In the genomic region with DNA sequence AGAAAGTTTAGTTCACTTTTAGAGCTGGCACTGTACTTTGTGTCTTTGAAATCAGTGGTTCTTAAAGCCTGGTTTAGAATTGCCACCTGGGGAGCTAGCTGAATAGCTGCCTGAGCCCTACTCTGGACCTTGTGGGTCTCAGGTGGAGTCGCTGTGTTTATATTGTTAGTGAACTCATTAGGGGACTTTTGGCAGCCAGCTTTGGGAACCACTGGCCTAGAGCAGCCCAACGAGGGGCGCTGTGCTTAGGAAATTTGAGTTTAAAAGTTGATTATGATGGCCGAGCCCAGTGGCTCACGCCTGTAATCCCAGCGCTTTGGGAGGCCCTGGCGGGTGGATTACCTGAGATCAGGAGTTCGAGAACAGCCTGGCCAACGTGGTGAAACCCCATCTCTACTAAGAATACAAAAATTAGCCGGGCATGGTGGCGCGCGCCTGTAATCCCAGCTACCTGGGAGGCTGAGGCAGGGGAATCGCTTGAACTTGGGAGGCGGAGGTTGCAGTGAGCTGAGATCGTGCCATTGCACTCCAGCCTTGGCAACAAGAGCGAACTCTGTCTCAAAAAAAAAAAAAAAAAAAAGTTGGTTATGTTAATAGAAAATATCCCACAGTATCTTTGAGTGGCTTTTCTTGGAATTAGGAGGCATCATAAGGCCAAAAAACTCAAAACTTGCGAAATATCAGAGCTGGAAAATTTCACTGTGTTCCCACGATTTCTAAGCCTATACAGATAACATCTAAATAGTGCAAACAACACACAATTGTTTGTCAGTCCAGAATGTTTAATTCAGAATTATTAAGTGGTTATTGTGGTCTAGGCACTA, we compare ENCODE assay signal across 8 cellular contexts. TPM values are rescaled to one million over a fixed set of nuclear protein-coding genes. Genes with fewer than 3 reads are reported as not detected.
DNase-seq lines count a peak whose midpoint lies in the region; ATAC-seq and TF ChIP-seq lines count a peak whose summit lies in the region.

No MANE protein-coding gene starts in this region.

- no peak for TF ChIP-seq CTCF in AG09309 (IDR thresholded peaks at IDR 0.05; ENCODE audit: control insufficient read depth, insufficient read depth, low read depth, low read length, missing control alignments)

- H3K27ac Mint-ChIP-seq in activated T-helper 1 cell treated with anti-CD3 and anti-CD28 coated beads, Interleukin-12 subunit alpha, Interleukin-12 subunit beta, Interleukin-2, Interleukin-4 antibody, amounts not matched to agents 30 ng/mL and 10 ng/mL and 1 ng/mL, durations not matched to agents 14 hours and 24 hours and 36 hours, result peak overlapping the region; percentile 99

- DNase-seq in AG09309 (ENCODE audit: low read depth) (no peak), GM19240 (ENCODE audit: insufficient read length, low spot score) (peak; percentile 1), iPS DF 6.9 (ENCODE audit: low read depth, low spot score) (no peak), head of caudate nucleus (no peak), AG08396 (ENCODE audit: low spot score) (no peak)
- no peak for DNase-seq in activated T-helper 1 cell treated with anti-CD3 and anti-CD28 coated beads, Interleukin-12 subunit alpha, Interleukin-12 subunit beta, Interleukin-2, Interleukin-4 antibody, amounts not matched to agents 30 ng/mL and 10 ng/mL and 1 ng/mL, durations not matched to agents 14 hours and 24 hours and 36 hours (ENCODE audit: low spot score)
- DNase-seq in stimulated activated CD4-positive, alpha-beta T cell treated with anti-CD3 and anti-CD28 coated beads, Interleukin-4, amount 100 ng/mL, for 24 hours, result peak; percentile 5

- H3K9me3 Mint-ChIP-seq in activated T-helper 1 cell treated with anti-CD3 and anti-CD28 coated beads, Interleukin-12 subunit alpha, Interleukin-12 subunit beta, Interleukin-2, Interleukin-4 antibody, amounts not matched to agents 30 ng/mL and 10 ng/mL and 1 ng/mL, durations not matched to agents 14 hours and 24 hours and 36 hours, result peaks cover 6% of the 10 kb centered on the region

- H3K27me3 ChIP-seq in iPS DF 6.9 (ENCODE audit: control insufficient read depth, insufficient read depth, low read length), result no peaks in the 10 kb centered on the region

- peak overlapping the region; percentile 53 for H3K4me3 ChIP-seq in AG09309 (ENCODE audit: control insufficient read depth, low read depth, low read length)
- peak overlapping the region; percentile 85; the same call in 1 of the 2 replicates for H3K4me3 ChIP-seq in iPS DF 6.9 (ENCODE audit: low read length)

- no peaks in the 10 kb centered on the region for H3K36me3 ChIP-seq in iPS DF 6.9 (ENCODE audit: control insufficient read depth, insufficient read depth, low read length)

- no peaks in the 10 kb centered on the region for H3K9me3 ChIP-seq in iPS DF 6.9 (ENCODE audit: control insufficient read depth, insufficient read depth, low read length)

- WGBS in iPS DF 6.9 (ENCODE audit: insufficient coverage, insufficient read length), result no CpG with 5 or more reads among the region's 19 CpGs

- H3K27me3 Mint-ChIP-seq in activated T-helper 1 cell treated with anti-CD3 and anti-CD28 coated beads, Interleukin-12 subunit alpha, Interleukin-12 subunit beta, Interleukin-2, Interleukin-4 antibody, amounts not matched to agents 30 ng/mL and 10 ng/mL and 1 ng/mL, durations not matched to agents 14 hours and 24 hours and 36 hours (ENCODE audit: insufficient read depth), result no peaks in the 10 kb centered on the region

- H3K4me1 Mint-ChIP-seq in activated T-helper 1 cell treated with anti-CD3 and anti-CD28 coated beads, Interleukin-12 subunit alpha, Interleukin-12 subunit beta, Interleukin-2, Interleukin-4 antibody, amounts not matched to agents 30 ng/mL and 10 ng/mL and 1 ng/mL, durations not matched to agents 14 hours and 24 hours and 36 hours (ENCODE audit: low read depth), result peaks cover 36% of the 10 kb centered on the region

- no peak overlapping the region for H3K27ac ChIP-seq in iPS DF 6.9 (ENCODE audit: low read length)

- ATAC-seq in HG03342 (IDR thresholded peaks at IDR 0.05; ENCODE audit: unreplicated experiment), result peak; percentile 3

- peak overlapping the region; percentile 95 for H3K4me3 Mint-ChIP-seq in activated T-helper 1 cell treated with anti-CD3 and anti-CD28 coated beads, Interleukin-12 subunit alpha, Interleukin-12 subunit beta, Interleukin-2, Interleukin-4 antibody, amounts not matched to agents 30 ng/mL and 10 ng/mL and 1 ng/mL, durations not matched to agents 14 hours and 24 hours and 36 hours

- H3K4me1 ChIP-seq in iPS DF 6.9 (ENCODE audit: control insufficient read depth, insufficient read depth, low read length), result peaks cover 1% of the 10 kb centered on the region; the same call in 1 of the 2 replicates

- intact Hi-C loops in activated T-helper 1 cell treated with anti-CD3 and anti-CD28 coated beads, Interleukin-12 subunit alpha, Interleukin-12 subunit beta, Interleukin-2, Interleukin-4 antibody, amounts not matched to agents 30 ng/mL and 10 ng/mL and 1 ng/mL, durations not matched to agents 14 hours and 24 hours and 36 hours (cut with micrococcal nuclease), result loop anchor here (1.0 to 5.0 kb wide), 7 partner anchors 13 to 1979 kb away; partner anchors contain the start of genes ANKRA2, BDP1, MRPS27 and PTCD2
- intact Hi-C loops in head of caudate nucleus (cut with DNase I), result no loop called here

- H3K36me3 Mint-ChIP-seq in activated T-helper 1 cell treated with anti-CD3 and anti-CD28 coated beads, Interleukin-12 subunit alpha, Interleukin-12 subunit beta, Interleukin-2, Interleukin-4 antibody, amounts not matched to agents 30 ng/mL and 10 ng/mL and 1 ng/mL, durations not matched to agents 14 hours and 24 hours and 36 hours (ENCODE audit: low read depth), result peaks cover 24% of the 10 kb centered on the region

RNA-seq across cellular contexts. Expression of gene MCCC2, which starts 0.8 kb away (rescaled TPM):
- total RNA-seq in activated T-helper 1 cell treated with anti-CD3 and anti-CD28 coated beads, Interleukin-12 subunit alpha, Interleukin-12 subunit beta, Interleukin-2, Interleukin-4 antibody, amounts not matched to agents 30 ng/mL and 10 ng/mL and 1 ng/mL, durations not matched to agents 14 hours and 24 hours and 36 hours, result 49.8 and 53.8 TPM in 2 replicates

Comparison
In these comparisons a context has a peak if more than half of its experiments do, and no peak if none do; other contexts are left out.
1. DNase-seq: peak in GM19240 (single experiment) and stimulated activated CD4-positive, alpha-beta T cell treated with anti-CD3 and anti-CD28 coated beads, Interleukin-4, amount 100 ng/mL, for 24 hours (single experiment); none in AG09309 (single experiment), activated T-helper 1 cell treated with anti-CD3 and anti-CD28 coated beads, Interleukin-12 subunit alpha, Interleukin-12 subunit beta, Interleukin-2, Interleukin-4 antibody, amounts not matched to agents 30 ng/mL and 10 ng/mL and 1 ng/mL, durations not matched to agents 14 hours and 24 hours and 36 hours (single experiment), iPS DF 6.9 (single experiment), head of caudate nucleus (0 of 42) and AG08396 (single experiment).